Comparison of ENCODE assay signal across 26 cellular contexts in genomic region chr14:89123851-89124250, GRCh38.
A peak's percentile ranks its signal among the peaks of the same experiment; 100 is the strongest.
DNase-seq lines count a peak whose midpoint lies in the region; ATAC-seq, FAIRE-seq and TF ChIP-seq lines count a peak whose summit lies in the region.
"Had no signal": no experiment of that assay in that cellular context is flagged by ENCODE, and none has a peak within 500 bp of the region (broad histone marks: within the 10 kb centered on the region; RNA-seq: fewer than 3 reads in every experiment).

No MANE protein-coding gene starts in this region.

- H3K27me3 ChIP-seq in H1 (replicated peaks in 1 of 4; ENCODE audit: control insufficient read depth in 3 of 4, extremely low read depth in 1 of 4, insufficient read depth in 3 of 4, low read length in 3 of 4) = no peaks in the 10 kb centered on the region; a peak in 2 of 7 replicates
- H3K27me3 ChIP-seq: BLaER1 treated with 17β-estradiol and CSF1 and Interleukin-3, amounts not matched to agents 10 nM and 100 nM had no signal

- TF ChIP-seq CTCF in GM10248 (IDR thresholded peaks at IDR 0.05; ENCODE audit: control extremely low read depth, extremely low read depth, low read depth, missing control alignments) = no peak
- TF ChIP-seq CTCF in H1 (IDR thresholded peaks at IDR 0.05; ENCODE audit: control extremely low read depth in 1 of 3, insufficient read depth in 1 of 3, low read depth in 1 of 3, low read length in 3 of 3) = no peak
- TF ChIP-seq CTCF in CD14-positive monocyte (IDR thresholded peaks at IDR 0.05) = no peak

- no peak overlapping the region for H3K27ac Mint-ChIP-seq in CD14-positive monocyte
- H3K27ac Mint-ChIP-seq: IgD-negative memory B cell, T-cell had no signal

- H3K23me2 ChIP-seq in H1 (ENCODE audit: low read depth, low read length) = no peaks in the 10 kb centered on the region

- H3K4me3 Mint-ChIP-seq in CD14-positive monocyte = no peak overlapping the region
- H3K4me3 Mint-ChIP-seq: IgD-negative memory B cell, T-cell had no signal

- POLR2A ChIA-PET in GM10248 (lab: Yijun Ruan, JAX) = no interaction called here
- POLR2A ChIA-PET in H1 (lab: Charles Lee; ENCODE audit: partially characterized antibody) = no interaction called here

- no peak overlapping the region for H2AK5ac ChIP-seq in H1 (ENCODE audit: low read depth, low read length)

- H3K14ac ChIP-seq in H1 (ENCODE audit: insufficient read length) = no peak overlapping the region

- H2BK120ac ChIP-seq in H1 (replicated peaks; ENCODE audit: low read depth, low read length) = no peak overlapping the region

- H3K9me3 Mint-ChIP-seq in CD14-positive monocyte = peaks cover 0 to 14% (median 9%) of the 10 kb centered on the region in 7 donors

- no peak for TF ChIP-seq POLR2A in H1 (IDR thresholded peaks at IDR 0.05; ENCODE audit: control extremely low read depth in 1 of 2, low read depth in 2 of 2, low read length in 2 of 2)

- peaks cover 0 to 4% (median 2%) of the 10 kb centered on the region in 4 experiments; a peak in 4 of 7 replicates for H3K4me1 ChIP-seq in H1 (replicated peaks in 1 of 4; ENCODE audit: control insufficient read depth in 3 of 4, insufficient read depth in 4 of 4, low read length in 3 of 4)
- H3K4me1 ChIP-seq: BLaER1 treated with 17β-estradiol and CSF1 and Interleukin-3, amounts not matched to agents 10 nM and 100 nM had no signal

- H3K18ac ChIP-seq in H1 (ENCODE audit: extremely low read depth, low read length) = no peak overlapping the region

- no peak for TF ChIP-seq RAD21 in H1 (IDR thresholded peaks at IDR 0.05 in 1 of 2, conservative IDR thresholded peaks at IDR 0.05 in 1 of 2; ENCODE audit: low read depth in 2 of 2, low read length in 2 of 2)

- H3K36me3 Mint-ChIP-seq in CD14-positive monocyte = no peaks in the 10 kb centered on the region
- H3K36me3 Mint-ChIP-seq: IgD-negative memory B cell, T-cell had no signal

- H2BK5ac ChIP-seq in H1 (ENCODE audit: low read depth, low read length) = no peak overlapping the region

- no peak overlapping the region for H4K8ac ChIP-seq in H1 (ENCODE audit: extremely low read depth, insufficient read depth, low read length)

- no peaks in the 10 kb centered on the region for H3K79me1 ChIP-seq in H1 (ENCODE audit: low read depth, low read length)

- H3K4me1 Mint-ChIP-seq in CD14-positive monocyte = no peaks in the 10 kb centered on the region
- H3K4me1 Mint-ChIP-seq: IgD-negative memory B cell, T-cell had no signal

- WGBS in H1 (ENCODE audit: extremely low coverage in 1 of 2, insufficient coverage in 1 of 2, insufficient read length in 1 of 2, insufficient replicate concordance in 2 of 2, low coverage in 1 of 2, low lambda C conversion rate in 2 of 2, missing lambda C conversion rate in 1 of 2), 2 experiments = 81% methylated on average over 1 of the region's 1 CpG; no CpG with 5 or more reads in 1 of the 2 experiments

- intact Hi-C loops in CD14-positive monocyte (cut with micrococcal nuclease) = no loop called here

- CTCF ChIA-PET in GM10248 (lab: Yijun Ruan, JAX) (no interaction called here), H1 (lab: Charles Lee; ENCODE audit: partially characterized antibody) (no interaction called here)

- TF ChIP-seq EP300 in H1 (IDR thresholded peaks at IDR 0.05; ENCODE audit: borderline replicate concordance in 1 of 2, low read depth in 2 of 2, low read length in 2 of 2) = no peak

- H4K20me1 ChIP-seq in H1 (replicated peaks in 1 of 2; ENCODE audit: control insufficient read depth in 1 of 2, insufficient read depth in 2 of 2, low read length in 2 of 2) = no peaks in the 10 kb centered on the region
- H4K20me1 ChIP-seq: BLaER1 treated with 17β-estradiol and CSF1 and Interleukin-3, amounts not matched to agents 10 nM and 100 nM had no signal

- DNase-seq in GM10248 (ENCODE audit: extremely low spot score) (peak; percentile 26), H1 (ENCODE audit: low read depth in 1 of 2, low spot score in 2 of 2) (no peak), NCI-H1105 treated with DMSO at 0.1 percent for 48 hours (lab: John Stamatoyannopoulos, UW) (no peak), SHP77 (lab: John Stamatoyannopoulos, UW) (no peak), CD14-positive monocyte (ENCODE audit: low spot score) (no peak)
- DNase-seq: DND-41, Karpas-422, NCI-H1092, NCI-H146, NCI-H2081 treated with DMSO at 0.1 percent for 48 hours, NCI-H510A, NCI-H774, PC-3, RPMI8226, SIG-M5, T-cell, T-helper 9 cell had no signal

- no peak for FAIRE-seq in H1 (lab: Jason Lieb, UNC)
- FAIRE-seq: D721Med, GM19239, H54 had no signal

- peaks cover 0 to 8% of the 10 kb centered on the region in 2 experiments; a peak in 2 of 4 replicates for H3K9me3 ChIP-seq in H1 (ENCODE audit: insufficient read depth in 2 of 2, low read depth in 1 of 2, low read length in 1 of 2)

- H4K5ac ChIP-seq in H1 (ENCODE audit: insufficient read length, low read depth, low read length) = no peak overlapping the region

- no peak overlapping the region for H3K4ac ChIP-seq in H1 (replicated peaks; ENCODE audit: insufficient read length, low read depth, low read length)

- H3K9ac ChIP-seq in H1 (replicated peaks in 1 of 4; ENCODE audit: extremely low read depth in 1 of 4, low read depth in 3 of 4, low read length in 3 of 4) = no peak overlapping the region
- H3K9ac ChIP-seq: BLaER1 treated with 17β-estradiol and CSF1 and Interleukin-3, amounts not matched to agents 10 nM and 100 nM had no signal

- H3K23ac ChIP-seq in H1 (ENCODE audit: insufficient read length) = no peak overlapping the region

- no peak overlapping the region for H2BK12ac ChIP-seq in H1 (ENCODE audit: low read depth, low read length)

- H3K4me2 ChIP-seq in H1 (ENCODE audit: insufficient read depth in 1 of 2, low read depth in 2 of 2, low read length in 2 of 2) = no peak overlapping the region
- H3K4me2 ChIP-seq: BLaER1 treated with 17β-estradiol and CSF1 and Interleukin-3, amounts not matched to agents 10 nM and 100 nM had no signal

- no peaks in the 10 kb centered on the region for H3K79me2 ChIP-seq in H1 (ENCODE audit: control insufficient read depth in 1 of 2, insufficient read depth in 2 of 2, low read length in 2 of 2)

- no peak overlapping the region for H3K4me3 ChIP-seq in H1 (ENCODE audit: extremely low read depth in 1 of 4, insufficient read depth in 2 of 4, low read depth in 3 of 4, low read length in 4 of 4)
- H3K4me3 ChIP-seq: BLaER1 treated with 17β-estradiol and CSF1 and Interleukin-3, amounts not matched to agents 10 nM and 100 nM had no signal

- ATAC-seq in GM18499 (IDR thresholded peaks at IDR 0.05; ENCODE audit: insufficient read depth, unreplicated experiment) (peak; percentile 65), HG02938 (IDR thresholded peaks at IDR 0.05; ENCODE audit: unreplicated experiment) (peak; percentile 71), GM21717 (IDR thresholded peaks at IDR 0.05; ENCODE audit: unreplicated experiment) (no peak)
- ATAC-seq: PC-3, SK-N-SH treated with all-trans-retinoic acid at 6 μM for 48 hours, T-cell had no signal

- H3K27me3 Mint-ChIP-seq in CD14-positive monocyte (ENCODE audit: low read depth in 3 of 3) = peaks cover 0 to 5% (median 4%) of the 10 kb centered on the region in 3 donors

- H2BK15ac ChIP-seq in H1 (ENCODE audit: low read length) = 0 out of 2 replicates have a peak overlapping the region, but pooled peaks have one; percentile 25

- H2BK20ac ChIP-seq in H1 (ENCODE audit: low read length) = no peak overlapping the region

- H3K36me3 ChIP-seq in H1 (ENCODE audit: control insufficient read depth in 2 of 4, insufficient read depth in 4 of 4, low read length in 3 of 4) = no peaks in the 10 kb centered on the region
- H3K36me3 ChIP-seq: BLaER1 treated with 17β-estradiol and CSF1 and Interleukin-3, amounts not matched to agents 10 nM and 100 nM had no signal

- H4K91ac ChIP-seq in H1 (replicated peaks; ENCODE audit: insufficient read length, low read length) = no peak overlapping the region

- no peak overlapping the region for H3K27ac ChIP-seq in H1 (ENCODE audit: low read depth, low read length)
- H3K27ac ChIP-seq: BLaER1 treated with 17β-estradiol and CSF1 and Interleukin-3, amounts not matched to agents 10 nM and 100 nM had no signal

- H3K56ac ChIP-seq in H1 (replicated peaks; ENCODE audit: insufficient read length, low read depth, low read length) = no peak overlapping the region

- no peak overlapping the region for H2AFZ ChIP-seq in H1 (ENCODE audit: low read length)

TF ChIP-seq in H1, 55 proteins besides CTCF, POLR2A, EP300 and RAD21:
- TF ChIP-seq GTF2F1 (IDR thresholded peaks at IDR 0.05; ENCODE audit: borderline replicate concordance, low read depth, low read length) = no peak
- TF ChIP-seq TEAD4 (IDR thresholded peaks at IDR 0.05; ENCODE audit: low read depth, low read length) = no peak
- no peak for TF ChIP-seq SRF (IDR thresholded peaks at IDR 0.05; ENCODE audit: low read depth, low read length)
- no peak for TF ChIP-seq ZNF274 (IDR thresholded peaks at IDR 0.05; ENCODE audit: borderline replicate concordance, extremely low read depth, low read length)
- no peak for TF ChIP-seq RFX5 (IDR thresholded peaks at IDR 0.05; ENCODE audit: borderline replicate concordance, low read depth, low read length)
- no peak for TF ChIP-seq POU5F1 (IDR thresholded peaks at IDR 0.05; ENCODE audit: low read depth, low read length)
- TF ChIP-seq NRF1 (IDR thresholded peaks at IDR 0.05; ENCODE audit: low read depth, low read length) = no peak
- no peak for TF ChIP-seq ASH2L (IDR thresholded peaks at IDR 0.05; ENCODE audit: low read length)
- TF ChIP-seq GABPA (IDR thresholded peaks at IDR 0.05; ENCODE audit: borderline replicate concordance, insufficient read depth, low read length) = no peak
- no peak for TF ChIP-seq USF2 (IDR thresholded peaks at IDR 0.05; ENCODE audit: low read length)
